ENCODE assay signal across 26 cellular contexts in genomic region chr14:92544051-92544730, GRCh38. TPM values are rescaled to one million over a fixed set of nuclear protein-coding genes. Genes with fewer than 3 reads are reported as not detected.
DNase-seq lines count a peak whose midpoint lies in the region; ATAC-seq and TF ChIP-seq lines count a peak whose summit lies in the region.
"Had no signal": no experiment of that assay in that cellular context is flagged by ENCODE, and none has a peak within 500 bp of the region (broad histone marks: within the 10 kb centered on the region; RNA-seq: fewer than 3 reads in every experiment).

No MANE protein-coding gene starts in this region.

- H3K4me1 Mint-ChIP-seq in CD8-positive, alpha-beta T cell (ENCODE audit: low read depth): peaks cover 66% of the 10 kb centered on the region
- H3K4me1 Mint-ChIP-seq in immature natural killer cell: peaks cover 81 to 95% of the 10 kb centered on the region in 2 donors
- peaks cover 21% of the 10 kb centered on the region for H3K4me1 Mint-ChIP-seq in activated CD4-positive, alpha-beta T cell treated with anti-CD3 and anti-CD28 coated beads, Interleukin-2, amount 10 ng/mL, durations not matched to agents 24 days and 14 days

- peak overlapping the region; percentile 36 for H4K91ac ChIP-seq in trophoblast cell (ENCODE audit: low read depth, low read length)

- peaks cover 27% of the 10 kb centered on the region for H3K4me1 ChIP-seq in CD8-positive, alpha-beta T cell (ENCODE audit: insufficient read depth, low read length)
- H3K4me1 ChIP-seq in trophoblast cell (ENCODE audit: control insufficient read depth in 1 of 2, insufficient read depth in 2 of 2, low read length in 2 of 2): peaks cover 22 to 30% of the 10 kb centered on the region in 2 experiments
- H3K4me1 ChIP-seq in heart left ventricle: peaks cover 8 to 36% (median 20%) of the 10 kb centered on the region in 12 donors
- H3K4me1 ChIP-seq: parathyroid adenoma had no signal

- no peak overlapping the region for H3K4me3 Mint-ChIP-seq in CD8-positive, alpha-beta T cell
- H3K4me3 Mint-ChIP-seq in immature natural killer cell: peak overlapping the region in 2 of 5 donors; percentile 40 to 48
- H3K4me3 Mint-ChIP-seq in activated CD4-positive, alpha-beta T cell treated with anti-CD3 and anti-CD28 coated beads, Interleukin-2, amount 10 ng/mL, durations not matched to agents 24 days and 14 days: no peak overlapping the region
- H3K4me3 Mint-ChIP-seq: activated naive CD4-positive, alpha-beta T cell treated with anti-CD3 and anti-CD28 coated beads for 36 hours; activated T-cell treated with anti-CD3 and anti-CD28 coated beads, Interleukin-2, amount 50 U/mL, for 72 hours; CD4-positive, CD25-positive, alpha-beta regulatory T cell; memory B cell; naive thymus-derived CD4-positive, alpha-beta T cell; T-helper 17 cell had no signal

- intact Hi-C loops in CD8-positive, alpha-beta T cell (cut with DNase I, micrococcal nuclease): no loop called here
- intact Hi-C loops in activated CD4-positive, alpha-beta T cell treated with anti-CD3 and anti-CD28 coated beads, Interleukin-2, amount 10 ng/mL, durations not matched to agents 24 days and 14 days (cut with micrococcal nuclease): no loop called here
- intact Hi-C loops in heart left ventricle (cut with DNase I): loop anchor here in 3 of 10 donors (10.0 kb wide), 1 partner anchor 89 kb away; no protein-coding TSS in a partner anchor

- H3K27ac ChIP-seq in CD8-positive, alpha-beta T cell (ENCODE audit: low read depth, low read length): no peak overlapping the region
- H3K27ac ChIP-seq in KOPT-K1 (ENCODE audit: low read depth, low read length, poor library complexity, severe bottlenecking) (peak overlapping the region; percentile 68), trophoblast cell (ENCODE audit: low read depth, low read length) (peak overlapping the region; percentile 76), heart left ventricle (peak overlapping the region in 1 of 12 donors; percentile 26)
- H3K27ac ChIP-seq: parathyroid adenoma, RWPE1 had no signal

- H3K23ac ChIP-seq in trophoblast cell (ENCODE audit: low read length): no peak overlapping the region

- no peak overlapping the region for H3K4me3 ChIP-seq in CD8-positive, alpha-beta T cell (ENCODE audit: low read depth, low read length)
- H3K4me3 ChIP-seq in trophoblast cell (ENCODE audit: low read depth, low read length) (no peak overlapping the region), heart left ventricle (no peak overlapping the region)
- H3K4me3 ChIP-seq: MG63 had no signal

- no peaks in the 10 kb centered on the region for H3K9me3 ChIP-seq in CD8-positive, alpha-beta T cell (ENCODE audit: low read length)
- H3K9me3 ChIP-seq in KOPT-K1 (ENCODE audit: insufficient read depth, low read length, poor library complexity, severe bottlenecking) (no peaks in the 10 kb centered on the region), trophoblast cell (ENCODE audit: insufficient read depth, low read depth, low read length) (no peaks in the 10 kb centered on the region), heart left ventricle (peaks cover 0 to 6% (median 0%) of the 10 kb centered on the region in 12 donors)
- H3K9me3 ChIP-seq: MG63 had no signal

- no peak overlapping the region for H3K9ac ChIP-seq in trophoblast cell (ENCODE audit: low read length)
- H3K9ac ChIP-seq: parathyroid adenoma had no signal

- no peak overlapping the region for H3K18ac ChIP-seq in trophoblast cell (ENCODE audit: low read length)

- H3K4ac ChIP-seq in trophoblast cell (ENCODE audit: low read depth, low read length): no peak overlapping the region

- no peaks in the 10 kb centered on the region for H3K27me3 ChIP-seq in CD8-positive, alpha-beta T cell (ENCODE audit: insufficient read depth, low read length)
- no peaks in the 10 kb centered on the region for H3K27me3 ChIP-seq in trophoblast cell (ENCODE audit: insufficient read depth, low read length)
- no peaks in the 10 kb centered on the region for H3K27me3 ChIP-seq in heart left ventricle
- H3K27me3 ChIP-seq: MG63 had no signal

- H2BK12ac ChIP-seq in trophoblast cell (ENCODE audit: low read length): no peak overlapping the region

- H4K12ac ChIP-seq in trophoblast cell (ENCODE audit: low read depth, low read length): no peak overlapping the region

- H2BK5ac ChIP-seq in trophoblast cell (ENCODE audit: low read depth, low read length, poor library complexity): peak overlapping the region; percentile 70

- WGBS in trophoblast cell (ENCODE audit: extremely low coverage, insufficient coverage, insufficient read length): no CpG with 5 or more reads among the region's 6 CpGs
- WGBS in heart left ventricle, 4 donors: 48 to 63% (median 59%) methylated on average over 6 of the region's 6 CpGs

- no peak overlapping the region for H3K4me2 ChIP-seq in trophoblast cell (ENCODE audit: low read length)

- peak overlapping the region; percentile 31 for H4K8ac ChIP-seq in trophoblast cell (ENCODE audit: low read depth, low read length)

- no peaks in the 10 kb centered on the region for H3K36me3 ChIP-seq in CD8-positive, alpha-beta T cell (ENCODE audit: insufficient read depth, low read length)
- H3K36me3 ChIP-seq in KOPT-K1 (ENCODE audit: insufficient read depth, low read length) (no peaks in the 10 kb centered on the region), trophoblast cell (ENCODE audit: control insufficient read depth in 1 of 2, insufficient read depth in 2 of 2, low read length in 2 of 2) (no peaks in the 10 kb centered on the region), heart left ventricle (no peaks in the 10 kb centered on the region)
- H3K36me3 ChIP-seq: MG63 had no signal

- no peak overlapping the region for H2AK5ac ChIP-seq in trophoblast cell (ENCODE audit: low read length)

- DNase-seq in CD8-positive, alpha-beta T cell: no peak
- DNase-seq in immature natural killer cell: no peak
- peak; percentile 63 to 72 for DNase-seq in trophoblast cell
- no peak for DNase-seq in NCI-H748 treated with DMSO at 0.1 percent for 48 hours (lab: John Stamatoyannopoulos, UW)
- no peak for DNase-seq in activated CD4-positive, alpha-beta T cell treated with anti-CD3 and anti-CD28 coated beads, Interleukin-2, amount 10 ng/mL, durations not matched to agents 24 days and 14 days
- no peak for DNase-seq in heart left ventricle
- DNase-seq: activated naive CD4-positive, alpha-beta T cell treated with anti-CD3 and anti-CD28 coated beads for 36 hours; activated T-cell treated with anti-CD3 and anti-CD28 coated beads, Interleukin-2, amount 50 U/mL, for 72 hours; anterior cingulate cortex; CD4-positive, CD25-positive, alpha-beta regulatory T cell; dermis blood vessel endothelial cell; GF-D8; left cardiac atrium; MG63; naive thymus-derived CD4-positive, alpha-beta T cell; NCI-H2171 treated with DMSO at 0.1 percent for 48 hours; NCI-H526; right cardiac atrium; stimulated activated CD4-positive, alpha-beta T cell treated with anti-CD3 and anti-CD28 coated beads, Interleukin-4, amount 100 ng/mL, for 4 hours; stimulated activated naive CD4-positive, alpha-beta T cell treated with Interleukin-2 at 50 U/mL for 16 hours; T-helper 17 cell had no signal

- H3K79me1 ChIP-seq in trophoblast cell (ENCODE audit: low read length): peaks cover 12% of the 10 kb centered on the region

- H3K27me3 Mint-ChIP-seq in CD8-positive, alpha-beta T cell (ENCODE audit: low read depth): no peaks in the 10 kb centered on the region
- H3K27me3 Mint-ChIP-seq in immature natural killer cell (ENCODE audit: low read depth in 3 of 3): peaks cover 15 to 28% (median 17%) of the 10 kb centered on the region in 3 donors
- H3K27me3 Mint-ChIP-seq in activated CD4-positive, alpha-beta T cell treated with anti-CD3 and anti-CD28 coated beads, Interleukin-2, amount 10 ng/mL, durations not matched to agents 24 days and 14 days: peaks cover 1% of the 10 kb centered on the region
- H3K27me3 Mint-ChIP-seq: CD4-positive, CD25-positive, alpha-beta regulatory T cell; memory B cell; T-helper 17 cell had no signal

- ATAC-seq in CD8-positive, alpha-beta T cell: no peak
- no peak for ATAC-seq in HG02885 (IDR thresholded peaks at IDR 0.05; ENCODE audit: poor library complexity, unreplicated experiment)
- ATAC-seq in heart left ventricle: no peak
- ATAC-seq: activated T-cell treated with anti-CD3 and anti-CD28 coated beads, Interleukin-2, amount 50 U/mL, for 72 hours; left cardiac atrium; naive thymus-derived CD4-positive, alpha-beta T cell; right cardiac atrium; T-helper 17 cell had no signal

- no peaks in the 10 kb centered on the region for H3K36me3 Mint-ChIP-seq in CD8-positive, alpha-beta T cell
- peaks cover 0 to 4% (median 0%) of the 10 kb centered on the region in 3 donors for H3K36me3 Mint-ChIP-seq in immature natural killer cell
- H3K36me3 Mint-ChIP-seq in activated CD4-positive, alpha-beta T cell treated with anti-CD3 and anti-CD28 coated beads, Interleukin-2, amount 10 ng/mL, durations not matched to agents 24 days and 14 days (ENCODE audit: low read depth): no peaks in the 10 kb centered on the region
- H3K36me3 Mint-ChIP-seq: CD4-positive, CD25-positive, alpha-beta regulatory T cell; memory B cell had no signal

- H3K79me2 ChIP-seq in trophoblast cell (ENCODE audit: control insufficient read depth, insufficient read depth, low read length, poor library complexity): peaks cover 2% of the 10 kb centered on the region
- H3K79me2 ChIP-seq: parathyroid adenoma had no signal

- H3K14ac ChIP-seq in trophoblast cell (ENCODE audit: low read length): no peak overlapping the region

- no peak for TF ChIP-seq POLR2A in heart left ventricle (IDR thresholded peaks at IDR 0.05)

- H2BK120ac ChIP-seq in trophoblast cell (ENCODE audit: insufficient read depth, low read length, poor library complexity): no peak overlapping the region

- H3K9me3 Mint-ChIP-seq in CD8-positive, alpha-beta T cell: no peaks in the 10 kb centered on the region
- no peaks in the 10 kb centered on the region for H3K9me3 Mint-ChIP-seq in immature natural killer cell
- no peaks in the 10 kb centered on the region for H3K9me3 Mint-ChIP-seq in activated CD4-positive, alpha-beta T cell treated with anti-CD3 and anti-CD28 coated beads, Interleukin-2, amount 10 ng/mL, durations not matched to agents 24 days and 14 days
- H3K9me3 Mint-ChIP-seq: activated naive CD4-positive, alpha-beta T cell treated with anti-CD3 and anti-CD28 coated beads for 36 hours; activated T-cell treated with anti-CD3 and anti-CD28 coated beads, Interleukin-2, amount 50 U/mL, for 72 hours; CD4-positive, CD25-positive, alpha-beta regulatory T cell; memory B cell had no signal

- CTCF ChIA-PET in CD8-positive, alpha-beta T cell (lab: Charles Lee): interaction anchor here (0.8 to 1.9 kb wide), 4 partner anchors 12 to 137 kb away, joined by 3 to 5 read pairs (median 3); no protein-coding TSS in a partner anchor

- peak overlapping the region; percentile 53 for H3K27ac Mint-ChIP-seq in CD8-positive, alpha-beta T cell
- peak overlapping the region; percentile 55 to 91 (median 80) for H3K27ac Mint-ChIP-seq in immature natural killer cell
- no peak overlapping the region for H3K27ac Mint-ChIP-seq in activated CD4-positive, alpha-beta T cell treated with anti-CD3 and anti-CD28 coated beads, Interleukin-2, amount 10 ng/mL, durations not matched to agents 24 days and 14 days
- H3K27ac Mint-ChIP-seq: activated naive CD4-positive, alpha-beta T cell treated with anti-CD3 and anti-CD28 coated beads for 36 hours; activated T-cell treated with anti-CD3 and anti-CD28 coated beads, Interleukin-2, amount 50 U/mL, for 72 hours; memory B cell; T-helper 17 cell had no signal

- no peak for TF ChIP-seq CTCF in CD8-positive, alpha-beta T cell (IDR thresholded peaks at IDR 0.05)
- no peak for TF ChIP-seq CTCF in heart left ventricle (IDR thresholded peaks at IDR 0.05)

- no peak overlapping the region for H2AFZ ChIP-seq in trophoblast cell (ENCODE audit: insufficient read depth, low read length, poor library complexity)
- H2AFZ ChIP-seq: parathyroid adenoma had no signal

- POLR2A ChIA-PET in CD8-positive, alpha-beta T cell (lab: Charles Lee): interaction anchor here (0.5 to 2.1 kb wide), 5 partner anchors 11 to 422 kb away, joined by 3 to 9 read pairs (median 3); partner anchors contain the start of genes CPSF2 and NDUFB1

RNA-seq across cellular contexts. Expression of gene RIN3, which starts 30.6 kb away (rescaled TPM):
- 10 to 100 TPM; 82.4 to 82.7 TPM for total RNA-seq in CD8-positive, alpha-beta T cell
- 100 to 1,000 TPM in 1 of 3 donors, 10 to 100 TPM in 2; 38.8 to 131 (median 60.1) TPM for polyA plus RNA-seq in immature natural killer cell
- 34.8 and 36.0 TPM in 2 replicates for polyA plus RNA-seq in trophoblast cell (2013)
- total RNA-seq in activated CD4-positive, alpha-beta T cell treated with anti-CD3 and anti-CD28 coated beads, Interleukin-2, amount 10 ng/mL, durations not matched to agents 24 days and 14 days: 21.5 and 21.6 TPM in 2 replicates
- 10 to 100 TPM in 8 of 9 donors, 1 to 10 TPM in 1; 9.7 to 37.0 (median 14.6) TPM for total RNA-seq in heart left ventricle
- 1 to 10 TPM; 8.6 to 8.7 TPM for polyA plus RNA-seq in heart left ventricle

Comparison
In these comparisons a context has a peak if more than half of its experiments do, and no peak if none do; other contexts are left out.
1. DNase-seq: peak in trophoblast cell (2 of 2); none in CD8-positive, alpha-beta T cell (0 of 7), immature natural killer cell (0 of 3), NCI-H748 treated with DMSO at 0.1 percent for 48 hours (single experiment), activated CD4-positive, alpha-beta T cell treated with anti-CD3 and anti-CD28 coated beads, Interleukin-2, amount 10 ng/mL, durations not matched to agents 24 days and 14 days (single experiment) and heart left ventricle (0 of 5).